ENCODE assay signal across 8 cellular contexts in the genomic region with DNA sequence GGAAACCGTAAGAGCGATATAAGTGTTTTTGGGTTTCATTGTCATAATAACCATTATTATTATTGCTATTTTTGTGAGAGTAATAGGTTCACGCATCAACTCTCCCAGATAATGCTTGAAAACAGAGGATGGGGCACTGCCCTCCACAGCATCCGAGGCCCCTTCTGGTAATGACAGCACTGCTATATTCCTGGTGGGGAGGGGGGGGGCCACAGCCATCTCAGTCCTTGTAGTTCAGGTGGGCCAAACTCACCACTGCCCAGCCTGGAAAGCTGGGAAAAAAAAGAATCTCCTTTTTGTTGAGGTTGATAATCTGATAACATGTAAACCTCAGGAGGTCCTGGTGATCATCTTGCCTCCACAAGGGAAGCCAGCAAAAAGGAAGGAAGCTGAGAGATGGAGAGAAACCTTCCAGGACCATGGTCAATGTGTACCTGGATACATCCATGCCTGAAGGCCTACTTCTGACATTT. TPM values are rescaled to one million over a fixed set of nuclear protein-coding genes. Genes with fewer than 3 reads are reported as not detected.
DNase-seq lines count a peak whose midpoint lies in the region; ATAC-seq and TF ChIP-seq lines count a peak whose summit lies in the region.

No MANE protein-coding gene starts in this region.

- H3K36me3 Mint-ChIP-seq in T-cell: no peaks in the 10 kb centered on the region

- H3K4me3 ChIP-seq in GM12864 (ENCODE audit: low read depth, low read length) (peak overlapping the region; percentile 96), fibroblast of the aortic adventitia (ENCODE audit: low read depth, low read length) (peak overlapping the region; percentile 90), retinal pigment epithelial cell (ENCODE audit: low read length) (peak overlapping the region; percentile 98)

- H3K4me1 Mint-ChIP-seq in T-cell: peaks cover 14 to 15% (median 15%) of the 10 kb centered on the region in 3 donors

- DNase-seq in GM12864 (ENCODE audit: low read depth) (no peak), T-cell (no peak), fibroblast of the aortic adventitia (ENCODE audit: low read depth) (no peak), retinal pigment epithelial cell (ENCODE audit: low read depth) (no peak), NCI-H1436 treated with DMSO at 0.1 percent for 48 hours (lab: John Stamatoyannopoulos, UW) (no peak)

- peak overlapping the region; percentile 88 to 98 for H3K27ac Mint-ChIP-seq in T-cell

- no peaks in the 10 kb centered on the region for H3K9me3 Mint-ChIP-seq in T-cell

- H3K27me3 Mint-ChIP-seq in T-cell: no peaks in the 10 kb centered on the region

- peak overlapping the region; percentile 89 to 96 (median 90) for H3K4me3 Mint-ChIP-seq in T-cell

- CTCF ChIA-PET in T-cell (lab: Charles Lee): interaction anchor here in 1 of 2 donors (1.0 to 1.5 kb wide), 2 partner anchors 78 to 320 kb away, joined by 6 to 9 read pairs; no protein-coding TSS in a partner anchor

- ATAC-seq in T-cell (replicated peaks in 1 of 4) (no peak), GM18498 (IDR thresholded peaks at IDR 0.05; ENCODE audit: unreplicated experiment) (no peak), GM18519 (IDR thresholded peaks at IDR 0.05; ENCODE audit: low FRiP score, unreplicated experiment) (no peak), GM18517 (IDR thresholded peaks at IDR 0.05; ENCODE audit: unreplicated experiment) (no peak)

- TF ChIP-seq CTCF in GM12864 (IDR thresholded peaks at IDR 0.05; ENCODE audit: low read depth, low read length, missing control alignments): no peak
- no peak for TF ChIP-seq CTCF in fibroblast of the aortic adventitia (IDR thresholded peaks at IDR 0.05; ENCODE audit: insufficient read depth, low read length)
- no peak for TF ChIP-seq CTCF in retinal pigment epithelial cell (conservative IDR thresholded peaks at IDR 0.05; ENCODE audit: low read depth, low read length)

- POLR2A ChIA-PET in T-cell (lab: Charles Lee): no interaction called here

RNA-seq across cellular contexts. Expression of a gene that starts 0.7 kb away (rescaled TPM):
- 1 to 10 TPM in 4 of 5 donors, under 1 TPM in 1; 0.98 to 3.1 (median 2.6) TPM for total RNA-seq in T-cell
- total RNA-seq in fibroblast of the aortic adventitia (ENCODE audit: low replicate concordance): 2.0 and 3.4 TPM in 2 replicates
